17 cellular contexts compared by ENCODE assay signal in genomic region chr6:107635058-107635515, GRCh38.
DNase-seq lines count a peak whose midpoint lies in the region; ATAC-seq, FAIRE-seq and TF ChIP-seq lines count a peak whose summit lies in the region.
"Had no signal": no experiment of that assay in that cellular context is flagged by ENCODE, and none has a peak within 500 bp of the region (broad histone marks: within the 10 kb centered on the region; RNA-seq: fewer than 3 reads in every experiment).

No MANE protein-coding gene starts in this region.

- no peak for TF ChIP-seq CTCF in H1 (IDR thresholded peaks at IDR 0.05; ENCODE audit: control extremely low read depth in 1 of 3, insufficient read depth in 1 of 3, low read depth in 1 of 3, low read length in 3 of 3)

- H3K4me2 ChIP-seq in H1 (ENCODE audit: insufficient read depth in 1 of 2, low read depth in 2 of 2, low read length in 2 of 2) (peak overlapping the region; percentile 25 to 65), trophoblast cell (ENCODE audit: low read length) (peak overlapping the region; percentile 75)

- H2BK15ac ChIP-seq in H1 (ENCODE audit: low read length), result no peak overlapping the region

- H2BK12ac ChIP-seq in H1 (ENCODE audit: low read depth, low read length) (no peak overlapping the region), trophoblast cell (ENCODE audit: low read length) (no peak overlapping the region)

- H4K91ac ChIP-seq in H1 (replicated peaks; ENCODE audit: insufficient read length, low read length) (no peak overlapping the region), trophoblast cell (ENCODE audit: low read depth, low read length) (no peak overlapping the region)

- H2BK120ac ChIP-seq in H1 (replicated peaks; ENCODE audit: low read depth, low read length), result no peak overlapping the region
- H2BK120ac ChIP-seq in trophoblast cell (ENCODE audit: insufficient read depth, low read length, poor library complexity), result no peak overlapping the region

- TF ChIP-seq POLR2A in H1 (IDR thresholded peaks at IDR 0.05; ENCODE audit: control extremely low read depth in 1 of 2, low read depth in 2 of 2, low read length in 2 of 2), result no peak

- H3K27ac ChIP-seq in HUES6 (ENCODE audit: low read depth, low read length) (no peak overlapping the region), H1 (ENCODE audit: low read depth, low read length) (no peak overlapping the region), trophoblast cell (ENCODE audit: low read depth, low read length) (no peak overlapping the region)
- H3K27ac ChIP-seq: gastroesophageal sphincter had no signal

- H3K4ac ChIP-seq in H1 (replicated peaks; ENCODE audit: insufficient read length, low read depth, low read length), result no peak overlapping the region
- no peak overlapping the region for H3K4ac ChIP-seq in trophoblast cell (ENCODE audit: low read depth, low read length)

- H4K12ac ChIP-seq in trophoblast cell (ENCODE audit: low read depth, low read length), result no peak overlapping the region

- H4K20me1 ChIP-seq in H1 (replicated peaks in 1 of 2; ENCODE audit: control insufficient read depth in 1 of 2, insufficient read depth in 2 of 2, low read length in 2 of 2), result no peaks in the 10 kb centered on the region

- FAIRE-seq in H1 (lab: Jason Lieb, UNC), result no peak
- FAIRE-seq: GM12892 had no signal

- CTCF ChIA-PET in H1 (lab: Charles Lee; ENCODE audit: partially characterized antibody), result interaction anchor here (0.5 to 3.8 kb wide), 13 partner anchors 8 to 1192 kb away, joined by 3 to 22 read pairs (median 5); partner anchors contain the start of gene PDSS2

- no peak for TF ChIP-seq EP300 in H1 (IDR thresholded peaks at IDR 0.05; ENCODE audit: borderline replicate concordance in 1 of 2, low read depth in 2 of 2, low read length in 2 of 2)

- H3K14ac ChIP-seq in H1 (ENCODE audit: insufficient read length) (no peak overlapping the region), trophoblast cell (ENCODE audit: low read length) (no peak overlapping the region)

- no peak overlapping the region for H3K23ac ChIP-seq in H1 (ENCODE audit: insufficient read length)
- no peak overlapping the region for H3K23ac ChIP-seq in trophoblast cell (ENCODE audit: low read length)

- H4K8ac ChIP-seq in H1 (ENCODE audit: extremely low read depth, insufficient read depth, low read length), result peak overlapping the region; percentile 85; the same call in 1 of the 2 replicates
- no peak overlapping the region for H4K8ac ChIP-seq in trophoblast cell (ENCODE audit: low read depth, low read length)

- ATAC-seq in GM18517 (IDR thresholded peaks at IDR 0.05; ENCODE audit: unreplicated experiment), result no peak

- no peaks in the 10 kb centered on the region for H3K79me2 ChIP-seq in H1 (ENCODE audit: control insufficient read depth in 1 of 2, insufficient read depth in 2 of 2, low read length in 2 of 2)
- no peaks in the 10 kb centered on the region for H3K79me2 ChIP-seq in trophoblast cell (ENCODE audit: control insufficient read depth, insufficient read depth, low read length, poor library complexity)

- H3K18ac ChIP-seq in H1 (ENCODE audit: extremely low read depth, low read length) (0 out of 2 replicates have a peak overlapping the region, but pooled peaks have one; percentile 53), trophoblast cell (ENCODE audit: low read length) (no peak overlapping the region)

- no peak overlapping the region for H3K56ac ChIP-seq in H1 (replicated peaks; ENCODE audit: insufficient read length, low read depth, low read length)

- H2BK20ac ChIP-seq in H1 (ENCODE audit: low read length), result no peak overlapping the region

- WGBS in H1 (ENCODE audit: extremely low coverage in 1 of 2, insufficient coverage in 1 of 2, insufficient read length in 1 of 2, insufficient replicate concordance in 2 of 2, low coverage in 1 of 2, low lambda C conversion rate in 2 of 2, missing lambda C conversion rate in 1 of 2), 2 experiments, result 69% methylated on average over 29 of the region's 39 CpGs; no CpG with 5 or more reads in 1 of the 2 experiments
- WGBS in trophoblast cell (ENCODE audit: extremely low coverage, insufficient coverage, insufficient read length), result no CpG with 5 or more reads among the region's 39 CpGs

- no peaks in the 10 kb centered on the region for H3K23me2 ChIP-seq in H1 (ENCODE audit: low read depth, low read length)

- H3K36me3 ChIP-seq in HUES6 (ENCODE audit: control insufficient read depth, insufficient read depth, low read length), result no peaks in the 10 kb centered on the region
- H3K36me3 ChIP-seq in H1 (ENCODE audit: control insufficient read depth in 2 of 4, insufficient read depth in 4 of 4, low read length in 3 of 4), result no peaks in the 10 kb centered on the region; a peak in 1 of 8 replicates
- H3K36me3 ChIP-seq in trophoblast cell (ENCODE audit: control insufficient read depth in 1 of 2, insufficient read depth in 2 of 2, low read length in 2 of 2), result no peaks in the 10 kb centered on the region

- DNase-seq in ELF-1 (ENCODE audit: low read depth, low spot score), result peak; percentile 21
- DNase-seq in H1 (ENCODE audit: low read depth in 1 of 2, low spot score in 2 of 2), result no peak
- no peak for DNase-seq in trophoblast cell
- DNase-seq in DMS53 (lab: John Stamatoyannopoulos, UW), result no peak
- no peak for DNase-seq in Ammon's horn (ENCODE audit: low spot score)
- DNase-seq: activated CD4-positive, alpha-beta memory T cell treated with anti-CD3 and anti-CD28 coated beads for 36 hours; activated naive CD4-positive, alpha-beta T cell; C1 segment of cervical spinal cord; EL; NCI-H1694 treated with DMSO at 0.1 percent for 48 hours; NCI-H446; SHP77 treated with DMSO at 0.1 percent for 48 hours; stimulated activated naive CD4-positive, alpha-beta T cell treated with Interleukin-2 at 50 U/mL for 16 hours had no signal

- H3K4me1 ChIP-seq in HUES6 (ENCODE audit: control insufficient read depth, insufficient read depth, low read length), result no peaks in the 10 kb centered on the region
- H3K4me1 ChIP-seq in H1 (replicated peaks in 1 of 4; ENCODE audit: control insufficient read depth in 3 of 4, insufficient read depth in 4 of 4, low read length in 3 of 4), result 0 out of 7 replicates have a peak, but pooled peaks cover 0 to 2% (median 0%) of the 10 kb centered on the region in 4 experiments
- no peaks in the 10 kb centered on the region for H3K4me1 ChIP-seq in trophoblast cell (ENCODE audit: control insufficient read depth in 1 of 2, insufficient read depth in 2 of 2, low read length in 2 of 2)

- H3K9ac ChIP-seq in HUES6 (ENCODE audit: low read length), result no peak overlapping the region
- H3K9ac ChIP-seq in H1 (replicated peaks in 1 of 4; ENCODE audit: extremely low read depth in 1 of 4, low read depth in 3 of 4, low read length in 3 of 4), result no peak overlapping the region
- no peak overlapping the region for H3K9ac ChIP-seq in trophoblast cell (ENCODE audit: low read length)

- H2AFZ ChIP-seq in H1 (ENCODE audit: low read length) (no peak overlapping the region), trophoblast cell (ENCODE audit: insufficient read depth, low read length, poor library complexity) (no peak overlapping the region)

- H3K79me1 ChIP-seq in H1 (ENCODE audit: low read depth, low read length), result no peaks in the 10 kb centered on the region
- no peaks in the 10 kb centered on the region for H3K79me1 ChIP-seq in trophoblast cell (ENCODE audit: low read length)

- no peak overlapping the region for H4K5ac ChIP-seq in H1 (ENCODE audit: insufficient read length, low read depth, low read length)

- no peak for TF ChIP-seq RAD21 in H1 (IDR thresholded peaks at IDR 0.05 in 1 of 2, conservative IDR thresholded peaks at IDR 0.05 in 1 of 2; ENCODE audit: low read depth in 2 of 2, low read length in 2 of 2)

- POLR2A ChIA-PET in H1 (lab: Charles Lee; ENCODE audit: partially characterized antibody), result no interaction called here

- H3K27me3 ChIP-seq in HUES6 (ENCODE audit: control insufficient read depth, insufficient read depth, low read length) (peaks cover 36% of the 10 kb centered on the region), H1 (replicated peaks in 1 of 4; ENCODE audit: control insufficient read depth in 3 of 4, extremely low read depth in 1 of 4, insufficient read depth in 3 of 4, low read length in 3 of 4) (peaks cover 1 to 20% (median 9%) of the 10 kb centered on the region in 4 experiments; a peak in 6 of 7 replicates), trophoblast cell (ENCODE audit: insufficient read depth, low read length) (peaks cover 7% of the 10 kb centered on the region)

- H2BK5ac ChIP-seq in H1 (ENCODE audit: low read depth, low read length) (no peak overlapping the region), trophoblast cell (ENCODE audit: low read depth, low read length, poor library complexity) (no peak overlapping the region)

- no peak overlapping the region for H2AK5ac ChIP-seq in H1 (ENCODE audit: low read depth, low read length)
- no peak overlapping the region for H2AK5ac ChIP-seq in trophoblast cell (ENCODE audit: low read length)

- H3K4me3 ChIP-seq in HUES6 (ENCODE audit: low read depth, low read length), result peak overlapping the region; percentile 38; the same call in 1 of the 2 replicates
- peak overlapping the region in 1 of 4 experiments; percentile 39; a peak in 1 of 8 replicates for H3K4me3 ChIP-seq in H1 (ENCODE audit: extremely low read depth in 1 of 4, insufficient read depth in 2 of 4, low read depth in 3 of 4, low read length in 4 of 4)
- H3K4me3 ChIP-seq in trophoblast cell (ENCODE audit: low read depth, low read length), result no peak overlapping the region

- H3K9me3 ChIP-seq in HUES6 (ENCODE audit: control insufficient read depth, insufficient read depth, low read depth, low read length) (no peaks in the 10 kb centered on the region), H1 (ENCODE audit: insufficient read depth in 2 of 2, low read depth in 1 of 2, low read length in 1 of 2) (no peaks in the 10 kb centered on the region), trophoblast cell (ENCODE audit: insufficient read depth, low read depth, low read length) (no peaks in the 10 kb centered on the region)
- H3K9me3 ChIP-seq: gastroesophageal sphincter had no signal

TF ChIP-seq in H1, 55 proteins besides CTCF, POLR2A, EP300 and RAD21:
- TF ChIP-seq CEBPB (IDR thresholded peaks at IDR 0.05; ENCODE audit: low read depth, low read length) (no peak), MAFK (IDR thresholded peaks at IDR 0.05; ENCODE audit: low read depth, low read length) (no peak), BCL11A (IDR thresholded peaks at IDR 0.05; ENCODE audit: low read depth in 2 of 2, low read length in 2 of 2) (no peak), EGR1 (IDR thresholded peaks at IDR 0.05; ENCODE audit: borderline replicate concordance, low read depth, low read length) (no peak), SIX5 (IDR thresholded peaks at IDR 0.05; ENCODE audit: low read depth, low read length) (no peak), SIN3A (conservative IDR thresholded peaks at IDR 0.05 in 1 of 2, IDR thresholded peaks at IDR 0.05 in 1 of 2; ENCODE audit: low read depth in 1 of 2, low read length in 2 of 2) (no peak), RFX5 (IDR thresholded peaks at IDR 0.05; ENCODE audit: borderline replicate concordance, low read depth, low read length) (no peak)
